30 cellular contexts compared by ENCODE assay signal in the genomic region with DNA sequence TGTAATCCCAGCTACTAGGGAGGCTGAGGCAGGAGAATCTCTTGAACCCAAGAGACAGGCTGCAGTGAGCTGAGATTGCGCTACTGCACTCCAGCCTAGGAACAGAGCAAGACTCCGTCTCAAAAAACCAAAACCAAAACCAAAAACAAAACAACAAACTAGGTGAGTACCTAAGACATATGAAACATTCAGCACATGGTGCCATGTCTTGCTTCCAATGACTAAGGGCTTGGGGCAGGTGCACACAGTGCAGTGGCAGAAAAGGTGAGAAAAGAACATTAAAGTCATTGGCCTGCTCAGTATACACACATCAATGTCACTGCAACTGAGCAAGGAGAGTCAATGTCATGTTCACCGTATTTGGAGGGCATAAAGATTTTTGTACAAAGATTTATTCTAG. TPM values are rescaled to one million over a fixed set of nuclear protein-coding genes. Genes with fewer than 3 reads are reported as not detected.
"Had no signal": no experiment of that assay in that cellular context is flagged by ENCODE, and none has a peak within 500 bp of the region (broad histone marks: within the 10 kb centered on the region; RNA-seq: fewer than 3 reads in every experiment).

No MANE protein-coding gene starts in this region.

- H3K4me1 Mint-ChIP-seq: immature natural killer cell, neural crest cell had no signal

- H3K4me2 ChIP-seq: smooth muscle cell had no signal

- H2AFZ ChIP-seq: parathyroid adenoma had no signal

- H3K4me3 Mint-ChIP-seq: immature natural killer cell; naive thymus-derived CD8-positive, alpha-beta T cell; nephron; neural crest cell; stimulated activated memory B cell treated with anti-CD40 and anti-IgM and Interleukin-4, amounts not matched to agents 10 μg/mL and 1 μg/mL and 100 μg/mL, for 72 hours; stimulated activated naive CD8-positive, alpha-beta T cell treated with anti-CD3 and anti-CD28 coated beads, Interleukin-15, amount 100 ng/mL, for 72 hours; type B pancreatic cell had no signal

- H3K9ac ChIP-seq: parathyroid adenoma had no signal

- H3K9me3 Mint-ChIP-seq: naive thymus-derived CD8-positive, alpha-beta T cell; nephron; neural crest cell; stimulated activated memory B cell treated with anti-CD40 and anti-IgM and Interleukin-4, amounts not matched to agents 10 μg/mL and 1 μg/mL and 100 μg/mL, for 72 hours; stimulated activated naive CD8-positive, alpha-beta T cell treated with anti-CD3 and anti-CD28 coated beads, Interleukin-15, amount 100 ng/mL, for 72 hours; type B pancreatic cell had no signal

- H3K79me2 ChIP-seq: parathyroid adenoma had no signal

- H3K36me3 ChIP-seq: uterus had no signal

- FAIRE-seq: islet of Langerhans, kidney had no signal

- H3K4me3 ChIP-seq: left lung, lower lobe of right lung, right atrium auricular region, right lobe of liver, smooth muscle cell, tibial nerve, uterus had no signal

- H3K27ac ChIP-seq: left lung, lower lobe of right lung, parathyroid adenoma, right atrium auricular region, right lobe of liver, tibial nerve, uterus had no signal

- H3K9me3 ChIP-seq: left lung, lower lobe of right lung, right atrium auricular region, right lobe of liver, tibial nerve, uterus had no signal

- ATAC-seq: left colon; left lung; lower lobe of right lung; naive thymus-derived CD8-positive, alpha-beta T cell; right lobe of liver; stimulated activated memory B cell treated with anti-CD40 and anti-IgM and Interleukin-4, amounts not matched to agents 10 μg/mL and 1 μg/mL and 100 μg/mL, for 72 hours; stimulated activated naive CD8-positive, alpha-beta T cell treated with anti-CD3 and anti-CD28 coated beads, Interleukin-15, amount 100 ng/mL, for 72 hours had no signal

- H3K4me1 ChIP-seq: parathyroid adenoma, right lobe of liver had no signal

- DNase-seq: hypothalamus; immature natural killer cell; kidney; left colon; left lung; lower lobe of right lung; mammary epithelial cell; mesenchymal stem cell; naive thymus-derived CD8-positive, alpha-beta T cell; nucleus accumbens; right lobe of liver; stimulated activated CD4-positive, alpha-beta T cell treated with anti-CD3 and anti-CD28 coated beads, Interleukin-1b, Interleukin-23, amount 100 ng/mL, for 48 hours; stimulated activated CD4-positive, alpha-beta T cell treated with anti-CD3 and anti-CD28 coated beads, Interleukin-2, amount 100 ng/mL, for 48 hours; stimulated activated CD4-positive, alpha-beta T cell treated with anti-CD3 and anti-CD28 coated beads, Interleukin-4, amount 100 ng/mL, for 4 hours; stimulated activated CD8-positive, alpha-beta memory T cell treated with anti-CD3 and anti-CD28 coated beads, Interleukin-4, amount 100 ng/mL, for 48 hours; stimulated activated naive CD4-positive, alpha-beta T cell treated with Interleukin-2 at 50 U/mL for 16 hours; stimulated activated naive CD8-positive, alpha-beta T cell treated with anti-CD3 and anti-CD28 coated beads, Interleukin-15, amount 100 ng/mL, for 72 hours; substantia nigra; uterus had no signal

- H3K27ac Mint-ChIP-seq: nephron; stimulated activated memory B cell treated with anti-CD40 and anti-IgM and Interleukin-4, amounts not matched to agents 10 μg/mL and 1 μg/mL and 100 μg/mL, for 72 hours; stimulated activated naive CD8-positive, alpha-beta T cell treated with anti-CD3 and anti-CD28 coated beads, Interleukin-15, amount 100 ng/mL, for 72 hours; type B pancreatic cell had no signal

RNA-seq across cellular contexts. Expression of gene ACTA1, which starts 4.1 kb away (rescaled TPM):
- total RNA-seq: kidney, left colon, osteocyte, pulmonary artery endothelial cell had no signal
- polyA plus RNA-seq: immature natural killer cell; mammary epithelial cell; naive thymus-derived CD8-positive, alpha-beta T cell had no signal
